Comparison of ENCODE assay signal across 9 cellular contexts in genomic region chr3:52536112-52536368, GRCh38. TPM values are rescaled to one million over a fixed set of nuclear protein-coding genes. Genes with fewer than 3 reads are reported as not detected.
DNase-seq lines count a peak whose midpoint lies in the region; ATAC-seq, FAIRE-seq and TF ChIP-seq lines count a peak whose summit lies in the region.
"Had no signal": no experiment of that assay in that cellular context is flagged by ENCODE, and none has a peak within 500 bp of the region (broad histone marks: within the 10 kb centered on the region; RNA-seq: fewer than 3 reads in every experiment).

No MANE protein-coding gene starts in this region.

- peaks cover 7 to 14% of the 10 kb centered on the region in 2 experiments for H3K36me3 ChIP-seq in SK-N-SH (replicated peaks in 1 of 2; ENCODE audit: control insufficient read depth in 1 of 2, insufficient read depth in 2 of 2, low read length in 1 of 2)
- peaks cover 0 to 9% of the 10 kb centered on the region in 2 donors for H3K36me3 ChIP-seq in kidney (ENCODE audit: control insufficient read depth in 1 of 2, insufficient read depth in 2 of 2, low read length in 2 of 2)
- H3K36me3 ChIP-seq in stomach: peaks cover 0 to 13% (median 7%) of the 10 kb centered on the region in 4 donors
- H3K36me3 ChIP-seq in H7 (replicated peaks; ENCODE audit: control insufficient read depth, insufficient read depth, low read length): no peaks in the 10 kb centered on the region; the same call in 1 of the 2 replicates

- ATAC-seq in SK-N-SH treated with all-trans-retinoic acid at 6 μM for 48 hours: no peak

- H3K27me3 ChIP-seq in SK-N-SH (ENCODE audit: insufficient read depth): no peaks in the 10 kb centered on the region
- H3K27me3 ChIP-seq in stomach: peaks cover 0 to 13% (median 0%) of the 10 kb centered on the region in 3 donors
- no peaks in the 10 kb centered on the region for H3K27me3 ChIP-seq in H7 (ENCODE audit: control insufficient read depth, insufficient read depth, low read length)

- WGBS in SK-N-SH (ENCODE audit: low lambda C conversion rate): 25% methylated on average over 9 of the region's 9 CpGs
- WGBS in stomach, 5 donors: 5 to 13% (median 10%) methylated on average over 9 of the region's 9 CpGs

- H3K4me3 ChIP-seq in SK-N-SH (ENCODE audit: low read depth in 2 of 2, low read length in 1 of 2): no peak overlapping the region
- H3K4me3 ChIP-seq in kidney (ENCODE audit: low read length in 2 of 2): peak overlapping the region; percentile 3 to 48
- peak overlapping the region; percentile 19 to 80 (median 50) for H3K4me3 ChIP-seq in stomach
- H3K4me3 ChIP-seq in H7 (ENCODE audit: insufficient read depth, low read depth, low read length): no peak overlapping the region

- H3K27me3 Mint-ChIP-seq in activated T-helper 1 cell treated with anti-CD3 and anti-CD28 coated beads, Interleukin-12 subunit alpha, Interleukin-12 subunit beta, Interleukin-2, Interleukin-4 antibody, amounts not matched to agents 30 ng/mL and 10 ng/mL and 1 ng/mL, durations not matched to agents 14 hours and 24 hours and 36 hours (ENCODE audit: insufficient read depth): no peaks in the 10 kb centered on the region

- H3K27ac Mint-ChIP-seq in activated T-helper 1 cell treated with anti-CD3 and anti-CD28 coated beads, Interleukin-12 subunit alpha, Interleukin-12 subunit beta, Interleukin-2, Interleukin-4 antibody, amounts not matched to agents 30 ng/mL and 10 ng/mL and 1 ng/mL, durations not matched to agents 14 hours and 24 hours and 36 hours: no peak overlapping the region

- H3K27ac ChIP-seq in SK-N-SH (ENCODE audit: low read depth in 2 of 2, low read length in 1 of 2): peak overlapping the region; percentile 62 to 71; a peak in 3 of 4 replicates
- H3K27ac ChIP-seq in kidney (ENCODE audit: low read depth in 2 of 2, low read length in 2 of 2): no peak overlapping the region
- H3K27ac ChIP-seq in stomach: peak overlapping the region in 3 of 5 donors; percentile 89 to 96 (median 89)

- peak overlapping the region; percentile 100 for H3K4me3 Mint-ChIP-seq in activated T-helper 1 cell treated with anti-CD3 and anti-CD28 coated beads, Interleukin-12 subunit alpha, Interleukin-12 subunit beta, Interleukin-2, Interleukin-4 antibody, amounts not matched to agents 30 ng/mL and 10 ng/mL and 1 ng/mL, durations not matched to agents 14 hours and 24 hours and 36 hours

- TF ChIP-seq CTCF in SK-N-SH (IDR thresholded peaks at IDR 0.05) (no peak), kidney (IDR thresholded peaks at IDR 0.05; ENCODE audit: borderline replicate concordance, extremely low read depth, insufficient read depth) (no peak), stomach (IDR thresholded peaks at IDR 0.05) (no peak)

- H3K4me1 Mint-ChIP-seq in activated T-helper 1 cell treated with anti-CD3 and anti-CD28 coated beads, Interleukin-12 subunit alpha, Interleukin-12 subunit beta, Interleukin-2, Interleukin-4 antibody, amounts not matched to agents 30 ng/mL and 10 ng/mL and 1 ng/mL, durations not matched to agents 14 hours and 24 hours and 36 hours (ENCODE audit: low read depth): peaks cover 42% of the 10 kb centered on the region

- no peak for TF ChIP-seq POLR2A in stomach (IDR thresholded peaks at IDR 0.05)

- no peaks in the 10 kb centered on the region for H3K9me3 Mint-ChIP-seq in activated T-helper 1 cell treated with anti-CD3 and anti-CD28 coated beads, Interleukin-12 subunit alpha, Interleukin-12 subunit beta, Interleukin-2, Interleukin-4 antibody, amounts not matched to agents 30 ng/mL and 10 ng/mL and 1 ng/mL, durations not matched to agents 14 hours and 24 hours and 36 hours

- FAIRE-seq in kidney (lab: Jason Lieb, UNC): no peak

- H3K9me2 ChIP-seq in SK-N-SH: no peaks in the 10 kb centered on the region

- TF ChIP-seq EP300 in SK-N-SH (IDR thresholded peaks at IDR 0.05; ENCODE audit: borderline replicate concordance in 1 of 2, low read depth in 1 of 2, low read length in 1 of 2) (no peak), stomach (IDR thresholded peaks at IDR 0.05) (no peak)

- peaks cover 81% of the 10 kb centered on the region for H3K79me2 ChIP-seq in SK-N-SH (ENCODE audit: insufficient read depth)

- DNase-seq in SK-N-SH: no peak
- no peak for DNase-seq in activated T-helper 1 cell treated with anti-CD3 and anti-CD28 coated beads, Interleukin-12 subunit alpha, Interleukin-12 subunit beta, Interleukin-2, Interleukin-4 antibody, amounts not matched to agents 30 ng/mL and 10 ng/mL and 1 ng/mL, durations not matched to agents 14 hours and 24 hours and 36 hours (ENCODE audit: low spot score)
- no peak for DNase-seq in kidney
- no peak for DNase-seq in stomach
- DNase-seq in H7: no peak
- DNase-seq in SIG-M5 (lab: John Stamatoyannopoulos, UW): no peak
- no peak for DNase-seq in GM03348 (ENCODE audit: low spot score)

- CTCF ChIA-PET in SK-N-SH (lab: Yijun Ruan, JAX): interaction anchor here (0.8 to 1.9 kb wide), 4 partner anchors 9 to 146 kb away, joined by 3 to 5 read pairs (median 4); no protein-coding TSS in a partner anchor

- peaks cover 34% of the 10 kb centered on the region for H3F3A ChIP-seq in SK-N-SH (replicated peaks; ENCODE audit: insufficient read depth)

- H3K4me2 ChIP-seq in SK-N-SH: no peak overlapping the region; the same call in 1 of the 2 replicates

- POLR2A ChIA-PET in SK-N-SH (lab: Yijun Ruan, JAX): interaction anchor here (0.7 to 1.0 kb wide), 4 partner anchors 15 to 149 kb away, joined by 3 to 4 read pairs (median 4); no protein-coding TSS in a partner anchor

- peaks cover 43% of the 10 kb centered on the region for H4K20me1 ChIP-seq in SK-N-SH (ENCODE audit: insufficient read depth)

- no peak for TF ChIP-seq RAD21 in SK-N-SH (IDR thresholded peaks at IDR 0.05; ENCODE audit: low read length)

- H3K9me3 ChIP-seq in SK-N-SH (no peaks in the 10 kb centered on the region), kidney (ENCODE audit: control insufficient read depth in 1 of 2, low read length in 2 of 2) (no peaks in the 10 kb centered on the region), stomach (no peaks in the 10 kb centered on the region)

- no peak overlapping the region for H2AFZ ChIP-seq in SK-N-SH (ENCODE audit: low read depth)

- H3K9ac ChIP-seq in SK-N-SH (no peak overlapping the region), kidney (ENCODE audit: low read length in 2 of 2) (peak overlapping the region in 1 of 2 donors; percentile 31)

- intact Hi-C loops in activated T-helper 1 cell treated with anti-CD3 and anti-CD28 coated beads, Interleukin-12 subunit alpha, Interleukin-12 subunit beta, Interleukin-2, Interleukin-4 antibody, amounts not matched to agents 30 ng/mL and 10 ng/mL and 1 ng/mL, durations not matched to agents 14 hours and 24 hours and 36 hours (cut with micrococcal nuclease): loop anchor here (1.0 to 10.0 kb wide), 10 partner anchors 81 to 561 kb away; partner anchors contain the start of genes ABHD14A, ABHD14B, ALAS1 and DUSP7
- intact Hi-C loops in kidney (cut with DNase I): no loop called here
- intact Hi-C loops in stomach (cut with DNase I; ENCODE audit: low total_unique reads): no loop called here

- H3K4me1 ChIP-seq in SK-N-SH (ENCODE audit: control insufficient read depth in 1 of 2, insufficient read depth in 2 of 2, low read depth in 1 of 2, low read length in 1 of 2) (peaks cover 23 to 50% of the 10 kb centered on the region in 2 experiments), kidney (ENCODE audit: control insufficient read depth in 1 of 2, insufficient read depth in 1 of 2, low read depth in 1 of 2, low read length in 2 of 2) (peaks cover 12 to 31% of the 10 kb centered on the region in 2 donors), stomach (peaks cover 43 to 82% (median 71%) of the 10 kb centered on the region in 4 donors)

- H3K36me3 Mint-ChIP-seq in activated T-helper 1 cell treated with anti-CD3 and anti-CD28 coated beads, Interleukin-12 subunit alpha, Interleukin-12 subunit beta, Interleukin-2, Interleukin-4 antibody, amounts not matched to agents 30 ng/mL and 10 ng/mL and 1 ng/mL, durations not matched to agents 14 hours and 24 hours and 36 hours (ENCODE audit: low read depth): peaks cover 19% of the 10 kb centered on the region

TF ChIP-seq in SK-N-SH, 30 proteins besides CTCF, POLR2A, EP300 and RAD21 (continues in another document):
- TF ChIP-seq EZH2phosphoT487 (IDR thresholded peaks at IDR 0.05; ENCODE audit: borderline replicate concordance, low read depth): no peak

TF ChIP-seq in SK-N-SH treated with all-trans-retinoic acid at 6 μM for 48 hours, 23 proteins besides CTCF, POLR2A, EP300 and RAD21 (continues in another document):
- TF ChIP-seq SNAI2 (CRISPR knock-in tag; IDR thresholded peaks at IDR 0.05) (no peak), ZNF565 (CRISPR knock-in tag; conservative IDR thresholded peaks at IDR 0.05; ENCODE audit: low read depth) (no peak)

RNA-seq across cellular contexts. Expression of gene UQCC5, which starts 0.4 kb away (rescaled TPM):
- polyA plus RNA-seq in SK-N-SH (2012; rRNA removed) (43.8 and 124 TPM in 2 replicates), kidney (ENCODE audit: insufficient read depth, low read depth, low replicate concordance) (135 TPM), stomach (10 to 100 TPM; 22.7 to 58.5 (median 25.3) TPM)
- polyA plus RNA-seq in SK-N-SH (2012; cell fraction: cytosol; rRNA removed): 66.8 and 89.4 TPM in 2 replicates
- 25.8 and 41.7 TPM in 2 replicates for polyA plus RNA-seq in SK-N-SH (2012; cell fraction: nucleus; rRNA removed)
- total RNA-seq in activated T-helper 1 cell treated with anti-CD3 and anti-CD28 coated beads, Interleukin-12 subunit alpha, Interleukin-12 subunit beta, Interleukin-2, Interleukin-4 antibody, amounts not matched to agents 30 ng/mL and 10 ng/mL and 1 ng/mL, durations not matched to agents 14 hours and 24 hours and 36 hours: 14.1 and 17.1 TPM in 2 replicates
- total RNA-seq in kidney (26.8 TPM), stomach (10 to 100 TPM in 1 of 5 donors, 1 to 10 TPM in 2, not detected in 2; 1.3 to 26.3 (median 2.8) TPM)
- total RNA-seq in H7 (2014; rRNA removed; shearing (Covaris generic)): 17.0 and 21.5 TPM in 2 replicates

RNA-seq across cellular contexts. Expression of gene NT5DC2, which starts 2.4 kb away (rescaled TPM):
- polyA plus RNA-seq in SK-N-SH (2012; rRNA removed) (93.9 and 113 TPM in 2 replicates), kidney (ENCODE audit: insufficient read depth, low read depth, low replicate concordance) (75.7 TPM), stomach (10 to 100 TPM; 15.6 to 56.2 (median 27.7) TPM)
- 67.9 and 104 TPM in 2 replicates for polyA plus RNA-seq in SK-N-SH (2012; cell fraction: cytosol; rRNA removed)
- polyA plus RNA-seq in SK-N-SH (2012; cell fraction: nucleus; rRNA removed): 140 and 176 TPM in 2 replicates
- 60.8 and 61.7 TPM in 2 replicates for total RNA-seq in activated T-helper 1 cell treated with anti-CD3 and anti-CD28 coated beads, Interleukin-12 subunit alpha, Interleukin-12 subunit beta, Interleukin-2, Interleukin-4 antibody, amounts not matched to agents 30 ng/mL and 10 ng/mL and 1 ng/mL, durations not matched to agents 14 hours and 24 hours and 36 hours
- total RNA-seq in kidney (47.3 TPM), stomach (10 to 100 TPM in 4 of 5 donors, 1 to 10 TPM in 1; 4.6 to 26.8 (median 19.5) TPM)
- 302 and 311 TPM in 2 replicates for total RNA-seq in H7 (2014; rRNA removed; shearing (Covaris generic))

RNA-seq across cellular contexts. Expression of gene STAB1, which starts 40.9 kb away (rescaled TPM):
- polyA plus RNA-seq in SK-N-SH (2012; rRNA removed) (0.03 and 0.05 TPM in 2 replicates), kidney (ENCODE audit: insufficient read depth, low read depth, low replicate concordance) (98.4 TPM), stomach (10 to 100 TPM; 33.7 to 55.3 (median 48.6) TPM)
- 0.01 TPM in 2 replicates for polyA plus RNA-seq in SK-N-SH (2012; cell fraction: cytosol; rRNA removed)
- polyA plus RNA-seq in SK-N-SH (2012; cell fraction: nucleus; rRNA removed): 0.12 and 0.32 TPM in 2 replicates
- total RNA-seq in activated T-helper 1 cell treated with anti-CD3 and anti-CD28 coated beads, Interleukin-12 subunit alpha, Interleukin-12 subunit beta, Interleukin-2, Interleukin-4 antibody, amounts not matched to agents 30 ng/mL and 10 ng/mL and 1 ng/mL, durations not matched to agents 14 hours and 24 hours and 36 hours: 0.05 and 0.16 TPM in 2 replicates
- total RNA-seq in kidney (379 TPM), stomach (100 to 1,000 TPM in 2 of 5 donors, 10 to 100 TPM in 3; 51.6 to 295 (median 79.9) TPM)
- total RNA-seq in H7 (2014; rRNA removed; shearing (Covaris generic)): 0.52 and 1.3 TPM in 2 replicates
- total RNA-seq: SK-MEL-5 had no signal

Comparison
In these comparisons a context has a peak if more than half of its experiments do, and no peak if none do; other contexts are left out.
1. H3K27ac ChIP-seq: peak in SK-N-SH (2 of 2) and stomach (3 of 5); none in kidney (0 of 2).
2. H3K4me3 ChIP-seq: peak in kidney (2 of 2) and stomach (4 of 4); none in SK-N-SH (0 of 2) and H7 (single experiment).
3. RNA of gene STAB1, which starts 40.9 kb away (total RNA-seq): 379 TPM in kidney (single experiment) and 51.6 to 295 TPM in stomach; 0.52 to 1.3 TPM in H7 and 0.05 to 0.16 TPM in activated T-helper 1 cell treated with anti-CD3 and anti-CD28 coated beads, Interleukin-12 subunit alpha, Interleukin-12 subunit beta, Interleukin-2, Interleukin-4 antibody, amounts not matched to agents 30 ng/mL and 10 ng/mL and 1 ng/mL, durations not matched to agents 14 hours and 24 hours and 36 hours; every median in the first group is over 10 times any median in the second.